In the genomic region with DNA sequence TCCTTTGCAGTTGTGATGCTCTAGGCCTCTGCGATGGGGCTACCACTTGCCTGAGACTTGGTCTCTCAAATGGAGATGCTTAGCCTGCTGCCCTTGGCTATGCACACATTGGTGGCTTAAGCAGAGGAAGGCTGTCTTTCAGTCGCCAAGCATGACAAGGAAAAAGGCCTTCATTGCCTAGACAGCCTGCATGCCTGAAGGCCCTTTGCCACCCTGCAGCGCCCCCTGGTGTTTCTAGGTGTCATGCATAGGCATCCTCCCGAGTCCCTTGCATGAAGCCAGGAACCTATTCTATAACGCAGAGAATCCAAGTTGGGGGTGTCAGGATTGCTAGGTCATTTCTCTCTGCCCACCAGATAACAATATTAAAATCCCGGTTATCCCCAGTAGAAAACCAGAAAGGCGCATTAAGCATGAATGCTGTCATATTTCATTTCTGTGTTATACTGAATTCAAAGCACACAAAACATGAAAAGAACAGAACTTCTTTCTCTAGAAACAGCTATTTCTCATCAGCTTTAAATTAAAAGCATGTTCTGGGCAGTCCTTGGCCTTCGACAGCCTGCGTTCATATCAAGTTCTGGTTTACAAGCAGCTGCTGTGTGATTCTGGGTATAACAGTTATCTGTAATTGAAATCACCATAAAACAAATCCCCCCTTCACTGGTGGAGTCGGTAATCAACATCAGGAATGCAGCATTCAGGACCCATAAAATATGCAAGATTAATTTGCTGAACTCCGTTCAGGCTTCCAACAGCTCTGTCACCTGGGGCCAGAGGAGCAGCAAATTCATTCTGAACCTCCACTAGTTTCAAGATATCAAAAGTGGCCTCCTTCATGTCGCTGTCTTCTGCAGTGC, we compare ENCODE assay signal across 10 cellular contexts. TPM values are rescaled to one million over a fixed set of nuclear protein-coding genes. Genes with fewer than 3 reads are reported as not detected.
DNase-seq lines count a peak whose midpoint lies in the region; ATAC-seq, FAIRE-seq and TF ChIP-seq lines count a peak whose summit lies in the region.
"Had no signal": no experiment of that assay in that cellular context is flagged by ENCODE, and none has a peak within 500 bp of the region (broad histone marks: within the 10 kb centered on the region; RNA-seq: fewer than 3 reads in every experiment).

No MANE protein-coding gene starts in this region.

- CTCF ChIA-PET in RWPE1 (lab: Yijun Ruan, JAX), result interaction anchor here (0.8 to 0.9 kb wide), 2 partner anchors 55 to 175 kb away, joined by 3 to 4 read pairs; no protein-coding TSS in a partner anchor

- H3K4me1 ChIP-seq in keratinocyte (ENCODE audit: control insufficient read depth, extremely low read depth, insufficient read depth, low read length), result no peaks in the 10 kb centered on the region

- no peaks in the 10 kb centered on the region for H3K79me2 ChIP-seq in keratinocyte (ENCODE audit: control insufficient read depth, insufficient read depth, low read length)

- no peaks in the 10 kb centered on the region for H3K36me3 ChIP-seq in keratinocyte (ENCODE audit: control insufficient read depth in 2 of 2, extremely low read depth in 1 of 2, insufficient read depth in 2 of 2, low read length in 2 of 2)

- no peaks in the 10 kb centered on the region for H3K9me3 ChIP-seq in keratinocyte (ENCODE audit: control insufficient read depth, low read depth, low read length)

- H3K36me3 Mint-ChIP-seq in brain, result no peaks in the 10 kb centered on the region
- H3K36me3 Mint-ChIP-seq: activated naive CD4-positive, alpha-beta T cell treated with anti-CD3 and anti-CD28 coated beads, Interleukin-2, amount 50 U/mL, for 24 hours had no signal

- H3K4me3 Mint-ChIP-seq in brain, result no peak overlapping the region
- H3K4me3 Mint-ChIP-seq: activated naive CD4-positive, alpha-beta T cell treated with anti-CD3 and anti-CD28 coated beads, Interleukin-2, amount 50 U/mL, for 24 hours had no signal

- no peak overlapping the region for H3K4me2 ChIP-seq in keratinocyte (ENCODE audit: control insufficient read depth, extremely low read depth, insufficient read depth, low read depth, low read length)

- H3K9ac ChIP-seq in keratinocyte (ENCODE audit: control insufficient read depth, extremely low read depth, insufficient read depth, low read length), result no peak overlapping the region

- H3K27me3 ChIP-seq in keratinocyte (ENCODE audit: control insufficient read depth, extremely low read depth, insufficient read depth, low read length), result no peaks in the 10 kb centered on the region

- POLR2A ChIA-PET in RWPE1 (lab: Yijun Ruan, JAX; ENCODE audit: low non-redundant PET), result no interaction called here

- FAIRE-seq in G401.6 (lab: Jason Lieb, UNC) (peak; percentile 50), keratinocyte (lab: Jason Lieb, UNC) (peak; percentile 5)

- dilution Hi-C loops in keratinocyte (cut with MboI; ENCODE audit: extremely low pct_ligation_motif_present, low sequenced_read_pairs), result no loop called here

- H2AFZ ChIP-seq in keratinocyte (ENCODE audit: control insufficient read depth, low read length), result no peak overlapping the region

- no peaks in the 10 kb centered on the region for H4K20me1 ChIP-seq in keratinocyte (ENCODE audit: control insufficient read depth, extremely low read depth, insufficient read depth, low read length)

- ATAC-seq in GM21528 (IDR thresholded peaks at IDR 0.05; ENCODE audit: low FRiP score, unreplicated experiment), result peak; percentile 79
- no peak for ATAC-seq in HG02840 (IDR thresholded peaks at IDR 0.05; ENCODE audit: low FRiP score, unreplicated experiment)

- peak overlapping the region in 2 of 5 experiments; percentile 37 to 86 for H3K27ac Mint-ChIP-seq in brain
- H3K27ac Mint-ChIP-seq: activated naive CD4-positive, alpha-beta T cell treated with anti-CD3 and anti-CD28 coated beads, Interleukin-2, amount 50 U/mL, for 24 hours had no signal

- DNase-seq in LHCN-M2 (ENCODE audit: low read depth) (peak; percentile 51), RWPE1 (ENCODE audit: low spot score) (peak; percentile 64), keratinocyte (ENCODE audit: low read depth, low spot score) (peak; percentile 9)
- peak; percentile 33 to 55 for DNase-seq in stimulated activated CD4-positive, alpha-beta T cell treated with anti-CD3 and anti-CD28 coated beads, Interleukin-4, amount 100 ng/mL, for 48 hours (ENCODE audit: low read depth in 2 of 2)

- no peaks in the 10 kb centered on the region for H3K9me1 ChIP-seq in keratinocyte (ENCODE audit: control insufficient read depth, extremely low read depth, insufficient read depth, low read length)

- peaks cover 0 to 2% (median 0%) of the 10 kb centered on the region in 5 experiments for H3K9me3 Mint-ChIP-seq in brain

- H3K27me3 Mint-ChIP-seq in brain, result peaks cover 9% of the 10 kb centered on the region
- H3K27me3 Mint-ChIP-seq: activated naive CD4-positive, alpha-beta T cell treated with anti-CD3 and anti-CD28 coated beads, Interleukin-2, amount 50 U/mL, for 24 hours had no signal

- peaks cover 10% of the 10 kb centered on the region for H3K4me1 Mint-ChIP-seq in brain
- H3K4me1 Mint-ChIP-seq: activated naive CD4-positive, alpha-beta T cell treated with anti-CD3 and anti-CD28 coated beads, Interleukin-2, amount 50 U/mL, for 24 hours had no signal

- TF ChIP-seq CTCF in RWPE1 (conservative IDR thresholded peaks at IDR 0.05; ENCODE audit: low read depth) (peak; percentile 61), brain (conservative IDR thresholded peaks at IDR 0.05) (peak; percentile 67 to 89), keratinocyte (optimal IDR thresholded peaks at IDR 0.05 in 1 of 3, IDR thresholded peaks at IDR 0.05 in 1 of 3, conservative IDR thresholded peaks at IDR 0.05 in 1 of 3; ENCODE audit: extremely low read depth in 1 of 3, insufficient read depth in 2 of 3, low read length in 3 of 3) (peak; percentile 75 to 91 (median 85))

- no peak overlapping the region for H3K27ac ChIP-seq in RWPE1
- H3K27ac ChIP-seq in keratinocyte (ENCODE audit: control insufficient read depth, insufficient read depth, low read length), result no peak overlapping the region

- no peak overlapping the region for H3K4me3 ChIP-seq in keratinocyte (ENCODE audit: control insufficient read depth in 2 of 3, extremely low read depth in 1 of 3, insufficient read depth in 2 of 3, low read depth in 1 of 3, low read length in 3 of 3)

RNA-seq across cellular contexts. Expression of a gene that starts 59.7 kb away (rescaled TPM):
- total RNA-seq in LHCN-M2 (2014; rRNA removed), result not detected in 2 replicates
- polyA plus RNA-seq in LHCN-M2 (2012), result not detected
- polyA plus RNA-seq in brain (ENCODE audit: insufficient read depth, low read depth, low replicate concordance), result not detected
- polyA plus RNA-seq in keratinocyte, result not detected in 3 replicates
- polyA plus RNA-seq in keratinocyte (2011; ENCODE audit: low read depth), result not detected
- not detected in 2 replicates for polyA plus RNA-seq in keratinocyte (2011; cell fraction: cytosol; rRNA removed)
- polyA plus RNA-seq in keratinocyte (2011; cell fraction: nucleus; rRNA removed), result not detected in 2 replicates
- not detected in 2 replicates for polyA plus RNA-seq in keratinocyte (2012; ENCODE audit: low replicate concordance)
- polyA minus RNA-seq in keratinocyte, result not detected in 3 replicates
- polyA minus RNA-seq in keratinocyte (2011; cell fraction: cytosol; rRNA and poly(A)+ RNA removed), result not detected
- not detected in 2 replicates for polyA minus RNA-seq in keratinocyte (2011; cell fraction: nucleus; rRNA and poly(A)+ RNA removed)
- polyA plus RNA-seq: urinary bladder had no signal

Comparison
In these comparisons a context has a peak if more than half of its experiments do, and no peak if none do; other contexts are left out.
1. DNase-seq: peak in every context shown above with its lines; median percentile 64 in RWPE1; 51 in LHCN-M2; 44 in stimulated activated CD4-positive, alpha-beta T cell treated with anti-CD3 and anti-CD28 coated beads, Interleukin-4, amount 100 ng/mL, for 48 hours; 9 in keratinocyte.